Comparison of ENCODE assay signal across 1 cellular context in genomic region chr19:17075860-17076538, GRCh38.
TF ChIP-seq lines count a peak whose summit lies in the region.

No MANE protein-coding gene starts in this region.

TF ChIP-seq in GM12891, 5 proteins besides CTCF, POLR2A, EP300 and RAD21:
- TF ChIP-seq SPI1 (IDR thresholded peaks at IDR 0.05; ENCODE audit: low read depth, low read length) (no peak), PAX5 (IDR thresholded peaks at IDR 0.05; ENCODE audit: insufficient read depth, low read length, severe bottlenecking) (no peak), POLR2AphosphoS5 (IDR thresholded peaks at IDR 0.05; ENCODE audit: low read depth, low read length) (no peak), POU2F2 (IDR thresholded peaks at IDR 0.05; ENCODE audit: low read depth, low read length) (no peak), TAF1 (IDR thresholded peaks at IDR 0.05; ENCODE audit: low read depth, low read length) (no peak)
